In genomic region chr4:99059550-99059949, GRCh38 we compare ENCODE assay signal across 18 cellular contexts. TPM values are rescaled to one million over a fixed set of nuclear protein-coding genes. Genes with fewer than 3 reads are reported as not detected.
DNase-seq lines count a peak whose midpoint lies in the region; ATAC-seq and TF ChIP-seq lines count a peak whose summit lies in the region.
"Had no signal": no experiment of that assay in that cellular context is flagged by ENCODE, and none has a peak within 500 bp of the region (broad histone marks: within the 10 kb centered on the region; RNA-seq: fewer than 3 reads in every experiment).

No MANE protein-coding gene starts in this region.

- BruUV-seq in HCT116 (replicated peaks; lab: Mats Ljungman, UMichigan): no TSS peak

- no peak for TF ChIP-seq RAD21 in HCT116 (IDR thresholded peaks at IDR 0.05; ENCODE audit: low read depth)

- H3K4me2 ChIP-seq in HCT116 (ENCODE audit: low read length) (peak overlapping the region; percentile 57), hepatocyte (peak overlapping the region; percentile 9), smooth muscle cell (peak overlapping the region; percentile 80)

- H3K4me3 ChIP-seq in HCT116 (replicated peaks in 1 of 2; ENCODE audit: low read depth in 1 of 2, low read length in 2 of 2) (peak overlapping the region in 1 of 2 experiments; percentile 14; a peak in 2 of 4 replicates), hepatocyte (no peak overlapping the region), smooth muscle cell (peak overlapping the region; percentile 4)

- intact Hi-C loops in HCT116 (cut with micrococcal nuclease): loop anchor here (5.0 kb wide), 2 partner anchors 62 to 122 kb away; partner anchors contain the start of gene METAP1

- TF ChIP-seq POLR2A in HCT116 (IDR thresholded peaks at IDR 0.05; ENCODE audit: borderline replicate concordance, extremely low read depth, insufficient read depth, insufficient read length): no peak

- H3K79me2 ChIP-seq in HCT116 (ENCODE audit: insufficient read depth, low read length) (peaks cover 17% of the 10 kb centered on the region; the same call in 1 of the 2 replicates), hepatocyte (no peaks in the 10 kb centered on the region), smooth muscle cell (ENCODE audit: low read depth) (no peaks in the 10 kb centered on the region)

- peaks cover 20% of the 10 kb centered on the region for H3F3A ChIP-seq in smooth muscle cell (ENCODE audit: low read depth)

- TF ChIP-seq CTCF in HCT116 (IDR thresholded peaks at IDR 0.05 in 2 of 3, conservative IDR thresholded peaks at IDR 0.05 in 1 of 3; ENCODE audit: borderline replicate concordance in 1 of 3, insufficient read depth in 1 of 3, low read depth in 2 of 3, low read length in 2 of 3): no peak
- TF ChIP-seq CTCF in hepatocyte (IDR thresholded peaks at IDR 0.05; ENCODE audit: poor library complexity): no peak
- no peak for TF ChIP-seq CTCF in smooth muscle cell (IDR thresholded peaks at IDR 0.05; ENCODE audit: borderline replicate concordance, insufficient read depth, poor library complexity, severe bottlenecking)

- POLR2A ChIA-PET in HCT116 (lab: Charles Lee): no interaction called here

- H2AFZ ChIP-seq in HCT116 (ENCODE audit: low read depth, low read length, poor library complexity, severe bottlenecking) (no peak overlapping the region), hepatocyte (no peak overlapping the region), smooth muscle cell (ENCODE audit: low read depth) (peak overlapping the region; percentile 38)

- H4K20me1 ChIP-seq in HCT116 (ENCODE audit: insufficient read depth): no peaks in the 10 kb centered on the region
- no peaks in the 10 kb centered on the region for H4K20me1 ChIP-seq in hepatocyte (ENCODE audit: insufficient read depth, poor library complexity, severe bottlenecking)
- no peaks in the 10 kb centered on the region for H4K20me1 ChIP-seq in smooth muscle cell (ENCODE audit: low read depth)

- CTCF ChIA-PET in HCT116 (lab: Charles Lee): interaction anchor here (1.3 kb wide), 1 partner anchor 64 kb away, joined by 4 read pairs; no protein-coding TSS in a partner anchor

- RAD21 ChIA-PET in HCT116 (lab: Charles Lee; ENCODE audit: low non-redundant PET in 1 of 2, low total read pairs in 2 of 2, uncharacterized antibody in 2 of 2, unreplicated experiment in 2 of 2): no interaction called here

- ATAC-seq in HCT116 (no peak), SK-N-SH treated with all-trans-retinoic acid at 6 μM for 48 hours (peak; percentile 14), GM18520 (IDR thresholded peaks at IDR 0.05; ENCODE audit: unreplicated experiment) (no peak)
- ATAC-seq: activated CD8-positive, alpha-beta T cell treated with anti-CD3 and anti-CD28 coated beads, Interleukin-2, amount 10 ng/mL, durations not matched to agents 7 days and 5 days had no signal

- WGBS in hepatocyte (ENCODE audit: low lambda C conversion rate, missing lambda C conversion rate): 92% methylated on average over 1 of the region's 1 CpG
- WGBS in smooth muscle cell (ENCODE audit: low lambda C conversion rate): 93% methylated on average over 1 of the region's 1 CpG

- H3K9me3 ChIP-seq in HCT116 (ENCODE audit: control insufficient read depth in 1 of 2, insufficient read depth in 1 of 2, low read depth in 1 of 2, low read length in 2 of 2) (no peaks in the 10 kb centered on the region), hepatocyte (ENCODE audit: low read depth) (no peaks in the 10 kb centered on the region), smooth muscle cell (replicated peaks; ENCODE audit: low read depth) (no peaks in the 10 kb centered on the region)

- H3K36me3 ChIP-seq in HCT116 (ENCODE audit: control insufficient read depth in 1 of 2, insufficient read depth in 2 of 2, low read length in 2 of 2) (peaks cover 9 to 26% of the 10 kb centered on the region in 2 experiments; a peak in 3 of 4 replicates), hepatocyte (replicated peaks; ENCODE audit: insufficient read depth, low read depth) (no peaks in the 10 kb centered on the region), smooth muscle cell (ENCODE audit: low read depth) (no peaks in the 10 kb centered on the region)

- H3K27me3 ChIP-seq in HCT116 (ENCODE audit: insufficient read depth, low read length) (no peaks in the 10 kb centered on the region), hepatocyte (no peaks in the 10 kb centered on the region), smooth muscle cell (ENCODE audit: low read depth) (no peaks in the 10 kb centered on the region)

- H3K9ac ChIP-seq in HCT116 (ENCODE audit: low read length) (peak overlapping the region; percentile 40), smooth muscle cell (ENCODE audit: low read depth) (peak overlapping the region; percentile 50)

- H3K27ac ChIP-seq in HCT116 (ENCODE audit: low read depth, low read length): peak overlapping the region; percentile 76
- H3K27ac ChIP-seq in hepatocyte: peak overlapping the region; percentile 55
- peak overlapping the region; percentile 95 for H3K27ac ChIP-seq in smooth muscle cell (ENCODE audit: low read depth)
- H3K27ac ChIP-seq: HL-60, WERI-Rb-1 had no signal

- H3K4me1 ChIP-seq in HCT116 (ENCODE audit: control insufficient read depth in 1 of 2, insufficient read depth in 2 of 2, low read length in 2 of 2) (peaks cover 27 to 48% of the 10 kb centered on the region in 2 experiments), hepatocyte (ENCODE audit: insufficient read depth) (no peaks in the 10 kb centered on the region), smooth muscle cell (ENCODE audit: low read depth) (peaks cover 16% of the 10 kb centered on the region)

- H3K9me2 ChIP-seq in HCT116 (ENCODE audit: insufficient read depth): no peaks in the 10 kb centered on the region
- no peaks in the 10 kb centered on the region for H3K9me2 ChIP-seq in hepatocyte (replicated peaks; ENCODE audit: insufficient read depth)

- DNase-seq in HCT116 (ENCODE audit: low read depth, low spot score) (no peak), hepatocyte (ENCODE audit: low spot score) (no peak), smooth muscle cell (lab: John Stamatoyannopoulos, UW; ENCODE audit: unreplicated experiment) (no peak), Ammon's horn (ENCODE audit: low spot score) (no peak), 8988T (no peak)
- DNase-seq: activated CD8-positive, alpha-beta T cell treated with anti-CD3 and anti-CD28 coated beads, Interleukin-2, amount 10 ng/mL, durations not matched to agents 7 days and 5 days; C1 segment of cervical spinal cord; DMS79; glutamatergic neuron; immature natural killer cell; NCI-H2081 treated with DMSO at 0.1 percent for 48 hours; stimulated activated CD4-positive, alpha-beta T cell treated with anti-CD3 and anti-CD28 coated beads, Interleukin-4, amount 100 ng/mL, for 24 hours; stimulated activated CD8-positive, alpha-beta memory T cell treated with anti-CD3 and anti-CD28 coated beads, Interleukin-4, amount 100 ng/mL, for 48 hours; T-helper 1 cell; WERI-Rb-1 had no signal

TF ChIP-seq in HCT116, 20 proteins besides CTCF, POLR2A, EP300 and RAD21:
- TF ChIP-seq YY1 (IDR thresholded peaks at IDR 0.05; ENCODE audit: extremely low read depth, insufficient replicate concordance, low read depth, low read length) (no peak), SP1 (IDR thresholded peaks at IDR 0.05; ENCODE audit: low read depth) (no peak), EZH2phosphoT487 (IDR thresholded peaks at IDR 0.05; ENCODE audit: borderline replicate concordance) (no peak), POLR2AphosphoS5 (IDR thresholded peaks at IDR 0.05; ENCODE audit: low read depth, low read length) (no peak), ZNF274 (IDR thresholded peaks at IDR 0.05; ENCODE audit: low read depth, low read length) (no peak), SRF (IDR thresholded peaks at IDR 0.05; ENCODE audit: low read depth) (no peak), MAX (IDR thresholded peaks at IDR 0.05) (no peak)

TF ChIP-seq in SK-N-SH treated with all-trans-retinoic acid at 6 μM for 48 hours, 23 proteins besides CTCF, POLR2A, EP300 and RAD21 (continues in another document):
- TF ChIP-seq POU6F1 (CRISPR knock-in tag; IDR thresholded peaks at IDR 0.05; ENCODE audit: borderline replicate concordance, low read depth): no peak
- no peak for TF ChIP-seq CSRNP3 (CRISPR knock-in tag; IDR thresholded peaks at IDR 0.05)
- no peak for TF ChIP-seq CSDC2 (CRISPR knock-in tag; IDR thresholded peaks at IDR 0.05)
- no peak for TF ChIP-seq OSR1 (CRISPR knock-in tag; IDR thresholded peaks at IDR 0.05)
- TF ChIP-seq RARB (CRISPR knock-in tag; IDR thresholded peaks at IDR 0.05): no peak

RNA-seq across cellular contexts. Expression of gene ADH5, which starts 29.0 kb away (rescaled TPM):
- total RNA-seq in HCT116 (2021; ENCODE audit: unreplicated experiment) (163 TPM), hepatocyte (169 and 200 TPM in 2 replicates), smooth muscle cell (128 and 132 TPM in 2 replicates)
- 96.5 and 135 TPM in 2 replicates for polyA plus RNA-seq in HCT116 (2012)
- polyA plus RNA-seq in hepatocyte (128 and 149 TPM in 2 replicates), smooth muscle cell (137 and 150 TPM in 2 replicates)

Comparison
In these comparisons a context has a peak if more than half of its experiments do, and no peak if none do; other contexts are left out.
1. H3K4me2 ChIP-seq: peak in every context shown above with its lines; median percentile 80 in smooth muscle cell; 57 in HCT116; 9 in hepatocyte.